ENCODE assay signal across 28 cellular contexts in the genomic region with DNA sequence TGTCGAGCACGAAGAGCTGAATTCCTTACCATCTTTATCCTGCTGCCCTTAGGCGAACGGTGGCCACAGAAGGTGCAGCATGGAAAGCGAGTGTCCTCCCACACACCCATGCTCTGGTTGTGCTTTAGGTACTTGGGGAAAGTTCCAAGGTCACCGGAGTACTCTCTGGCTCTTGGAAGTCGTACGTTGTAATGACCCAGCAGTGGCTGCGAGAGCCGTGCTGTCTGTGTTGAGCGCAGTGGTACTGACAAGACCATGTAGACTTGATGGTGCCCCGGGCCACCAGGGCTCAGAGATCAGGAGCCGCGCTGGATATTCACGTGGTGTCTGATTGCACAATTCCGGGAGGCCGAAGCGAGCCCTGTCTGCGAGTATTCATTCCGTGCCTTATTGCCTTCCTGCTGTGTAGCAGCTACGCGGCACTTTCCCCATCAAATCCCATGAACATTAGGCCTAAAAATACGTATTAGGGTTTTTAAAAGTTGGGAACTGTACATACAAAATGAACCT.
DNase-seq lines count a peak whose midpoint lies in the region; ATAC-seq, FAIRE-seq and TF ChIP-seq lines count a peak whose summit lies in the region.
"Had no signal": no experiment of that assay in that cellular context is flagged by ENCODE, and none has a peak within 500 bp of the region (broad histone marks: within the 10 kb centered on the region; RNA-seq: fewer than 3 reads in every experiment).

No MANE protein-coding gene starts in this region.

- H4K5ac ChIP-seq in H1 (ENCODE audit: insufficient read length, low read depth, low read length): no peak overlapping the region

- H3K36me3 Mint-ChIP-seq in GM23338 (ENCODE audit: low read depth): no peaks in the 10 kb centered on the region
- H3K36me3 Mint-ChIP-seq: CD14-positive monocyte; CD4-positive, alpha-beta memory T cell; CD4-positive, CD25-positive, alpha-beta regulatory T cell; CD8-positive, alpha-beta memory T cell had no signal

- H3K27me3 Mint-ChIP-seq in GM23338 (ENCODE audit: insufficient read depth, low read depth, poor library complexity): peaks cover 6% of the 10 kb centered on the region
- H3K27me3 Mint-ChIP-seq: CD4-positive, CD25-positive, alpha-beta regulatory T cell had no signal

- TF ChIP-seq EP300 in H1 (IDR thresholded peaks at IDR 0.05; ENCODE audit: borderline replicate concordance in 1 of 2, low read depth in 2 of 2, low read length in 2 of 2): no peak

- no peak overlapping the region for H3K9ac ChIP-seq in H1 (replicated peaks in 1 of 4; ENCODE audit: extremely low read depth in 1 of 4, low read depth in 3 of 4, low read length in 3 of 4)
- H3K9ac ChIP-seq: BLaER1 had no signal

- H3K4me1 ChIP-seq in GM23338 (ENCODE audit: insufficient read depth) (no peaks in the 10 kb centered on the region), H1 (replicated peaks in 1 of 4; ENCODE audit: control insufficient read depth in 3 of 4, insufficient read depth in 4 of 4, low read length in 3 of 4) (no peaks in the 10 kb centered on the region; a peak in 1 of 7 replicates), aorta (ENCODE audit: control insufficient read depth in 1 of 2, insufficient read depth in 2 of 2, low read length in 2 of 2) (no peaks in the 10 kb centered on the region), pancreas (no peaks in the 10 kb centered on the region)
- H3K4me1 ChIP-seq: BE2C had no signal

- no peak overlapping the region for H3K27ac Mint-ChIP-seq in GM23338
- H3K27ac Mint-ChIP-seq: CD14-positive monocyte; CD4-positive, alpha-beta memory T cell; CD4-positive, CD25-positive, alpha-beta regulatory T cell; CD8-positive, alpha-beta memory T cell had no signal

- ATAC-seq in GM23338 (no peak), aorta (ENCODE audit: low FRiP score) (peak; percentile 11), pancreas (no peak), HG03175 (IDR thresholded peaks at IDR 0.05; ENCODE audit: unreplicated experiment) (no peak)
- ATAC-seq: GM12878 had no signal

- WGBS in H1 (ENCODE audit: extremely low coverage in 1 of 2, insufficient coverage in 1 of 2, insufficient read length in 1 of 2, insufficient replicate concordance in 2 of 2, low coverage in 1 of 2, low lambda C conversion rate in 2 of 2, missing lambda C conversion rate in 1 of 2), 2 experiments: 93% methylated on average over 22 of the region's 23 CpGs; no CpG with 5 or more reads in 1 of the 2 experiments
- 94 to 95% methylated on average over 23 of the region's 23 CpGs for whole genome bisulfite sequencing in aorta, 2 donors
- WGBS in pancreas, 2 donors: 83 to 88% methylated on average over 23 of the region's 23 CpGs

- no peak overlapping the region for H4K91ac ChIP-seq in H1 (replicated peaks; ENCODE audit: insufficient read length, low read length)

- TF ChIP-seq CTCF in GM23338 (conservative IDR thresholded peaks at IDR 0.05; ENCODE audit: low read depth in 2 of 2): no peak
- no peak for TF ChIP-seq CTCF in H1 (IDR thresholded peaks at IDR 0.05; ENCODE audit: control extremely low read depth in 1 of 3, insufficient read depth in 1 of 3, low read depth in 1 of 3, low read length in 3 of 3)
- TF ChIP-seq CTCF in pancreas (IDR thresholded peaks at IDR 0.05): no peak

- no peak overlapping the region for H2BK5ac ChIP-seq in H1 (ENCODE audit: low read depth, low read length)

- H3K27ac ChIP-seq in GM23338 (ENCODE audit: low read depth) (no peak overlapping the region), H1 (ENCODE audit: low read depth, low read length) (no peak overlapping the region), aorta (ENCODE audit: low read depth in 1 of 2, low read length in 2 of 2) (no peak overlapping the region), pancreas (no peak overlapping the region)
- H3K27ac ChIP-seq: BLaER1 had no signal

- peaks cover 6% of the 10 kb centered on the region; the same call in 2 of the 3 replicates for H3K9me3 Mint-ChIP-seq in GM23338

- H3K56ac ChIP-seq in H1 (replicated peaks; ENCODE audit: insufficient read length, low read depth, low read length): no peak overlapping the region

- no peak overlapping the region for H2BK20ac ChIP-seq in H1 (ENCODE audit: low read length)

- TF ChIP-seq RAD21 in H1 (IDR thresholded peaks at IDR 0.05 in 1 of 2, conservative IDR thresholded peaks at IDR 0.05 in 1 of 2; ENCODE audit: low read depth in 2 of 2, low read length in 2 of 2): no peak

- H4K20me1 ChIP-seq in GM23338 (replicated peaks; ENCODE audit: insufficient read depth): no peaks in the 10 kb centered on the region
- H4K20me1 ChIP-seq in H1 (replicated peaks in 1 of 2; ENCODE audit: control insufficient read depth in 1 of 2, insufficient read depth in 2 of 2, low read length in 2 of 2): no peaks in the 10 kb centered on the region
- H4K20me1 ChIP-seq: BLaER1 had no signal

- CTCF ChIA-PET in H1 (lab: Charles Lee; ENCODE audit: partially characterized antibody): interaction anchor here (1.1 to 1.4 kb wide), 3 partner anchors 8 to 80 kb away, joined by 3 to 5 read pairs (median 3); no protein-coding TSS in a partner anchor

- DNase-seq in D341Med (ENCODE audit: low spot score) (peak; percentile 22), GM23338 (ENCODE audit: low spot score) (no peak), H1 (ENCODE audit: low read depth in 1 of 2, low spot score in 2 of 2) (no peak), aorta (no peak), GOT3 (lab: John Stamatoyannopoulos, UW) (no peak), pancreas (no peak)
- DNase-seq: 8988T; ACHN; BE2C; C1 segment of cervical spinal cord; CD4-positive, alpha-beta memory T cell; CD4-positive, CD25-positive, alpha-beta regulatory T cell; CD8-positive, alpha-beta memory T cell; COR-L47; DMS 273 treated with DMSO at 0.1 percent for 48 hours; DMS153; DMS53; DMS79; DND-41; EL; GDM1 had no signal

- no peak overlapping the region for H3K18ac ChIP-seq in H1 (ENCODE audit: extremely low read depth, low read length)

- H3K4me1 Mint-ChIP-seq in GM23338: no peaks in the 10 kb centered on the region; the same call in 2 of the 3 replicates
- H3K4me1 Mint-ChIP-seq: CD14-positive monocyte; CD4-positive, alpha-beta memory T cell; CD8-positive, alpha-beta memory T cell had no signal

- POLR2A ChIA-PET in H1 (lab: Charles Lee; ENCODE audit: partially characterized antibody): no interaction called here

- no peak for FAIRE-seq in H1 (lab: Jason Lieb, UNC)
- no peak for FAIRE-seq in pancreas (lab: Jason Lieb, UNC)
- FAIRE-seq: A204.1, GM12878, GM12892, GM18507 had no signal

- H3K9me3 ChIP-seq in H1 (ENCODE audit: insufficient read depth in 2 of 2, low read depth in 1 of 2, low read length in 1 of 2) (no peaks in the 10 kb centered on the region), aorta (ENCODE audit: control insufficient read depth, low read length) (peaks cover 1% of the 10 kb centered on the region), pancreas (no peaks in the 10 kb centered on the region)
- H3K9me3 ChIP-seq: BE2C, BLaER1 had no signal

- intact Hi-C loops in aorta (cut with DNase I): no loop called here
- intact Hi-C loops in pancreas (cut with DNase I): no loop called here

- no peak overlapping the region for H2BK15ac ChIP-seq in H1 (ENCODE audit: low read length)

- no peak overlapping the region for H3K14ac ChIP-seq in H1 (ENCODE audit: insufficient read length)

- TF ChIP-seq POLR2A in H1 (IDR thresholded peaks at IDR 0.05; ENCODE audit: control extremely low read depth in 1 of 2, low read depth in 2 of 2, low read length in 2 of 2): no peak

- no peak overlapping the region for H2BK120ac ChIP-seq in H1 (replicated peaks; ENCODE audit: low read depth, low read length)

- no peak overlapping the region for H3K4me3 ChIP-seq in GM23338
- no peak overlapping the region for H3K4me3 ChIP-seq in H1 (ENCODE audit: extremely low read depth in 1 of 4, insufficient read depth in 2 of 4, low read depth in 3 of 4, low read length in 4 of 4)
- no peak overlapping the region for H3K4me3 ChIP-seq in aorta (ENCODE audit: low read length in 2 of 2)
- H3K4me3 ChIP-seq in pancreas: no peak overlapping the region
- H3K4me3 ChIP-seq: BLaER1, GM12878 had no signal

- H3K36me3 ChIP-seq in GM23338 (ENCODE audit: insufficient read depth) (no peaks in the 10 kb centered on the region), H1 (ENCODE audit: control insufficient read depth in 2 of 4, insufficient read depth in 4 of 4, low read length in 3 of 4) (no peaks in the 10 kb centered on the region), aorta (ENCODE audit: control insufficient read depth in 1 of 2, insufficient read depth in 2 of 2, low read length in 1 of 2) (no peaks in the 10 kb centered on the region), pancreas (no peaks in the 10 kb centered on the region)
- H3K36me3 ChIP-seq: BE2C, BLaER1 had no signal

- no peak overlapping the region for H3K4me3 Mint-ChIP-seq in GM23338
- H3K4me3 Mint-ChIP-seq: CD14-positive monocyte; CD4-positive, alpha-beta memory T cell; CD4-positive, CD25-positive, alpha-beta regulatory T cell; CD8-positive, alpha-beta memory T cell had no signal

- no peak overlapping the region for H4K8ac ChIP-seq in H1 (ENCODE audit: extremely low read depth, insufficient read depth, low read length)

- H3K4me2 ChIP-seq in GM23338 (no peak overlapping the region), H1 (ENCODE audit: insufficient read depth in 1 of 2, low read depth in 2 of 2, low read length in 2 of 2) (no peak overlapping the region)
- H3K4me2 ChIP-seq: BLaER1 had no signal

- H3F3A ChIP-seq in GM23338 (replicated peaks; ENCODE audit: low read depth): no peaks in the 10 kb centered on the region

- H2BK12ac ChIP-seq in H1 (ENCODE audit: low read depth, low read length): no peak overlapping the region

- no peak overlapping the region for H3K4ac ChIP-seq in H1 (replicated peaks; ENCODE audit: insufficient read length, low read depth, low read length)

- peaks cover 4% of the 10 kb centered on the region; the same call in 1 of the 2 replicates for H3K9me2 ChIP-seq in GM23338 (ENCODE audit: insufficient read depth)

- peak overlapping the region; percentile 14; the same call in 1 of the 2 replicates for H2AFZ ChIP-seq in GM23338
- H2AFZ ChIP-seq in H1 (ENCODE audit: low read length): 0 out of 2 replicates have a peak overlapping the region, but pooled peaks have one; percentile 29

- H3K27me3 ChIP-seq in GM23338 (ENCODE audit: insufficient read depth) (no peaks in the 10 kb centered on the region), H1 (replicated peaks in 1 of 4; ENCODE audit: control insufficient read depth in 3 of 4, extremely low read depth in 1 of 4, insufficient read depth in 3 of 4, low read length in 3 of 4) (no peaks in the 10 kb centered on the region), aorta (ENCODE audit: control insufficient read depth in 1 of 2, insufficient read depth in 2 of 2, low read length in 1 of 2) (no peaks in the 10 kb centered on the region), pancreas (no peaks in the 10 kb centered on the region)
- H3K27me3 ChIP-seq: BE2C, BLaER1 had no signal

- no peak overlapping the region for H3K23ac ChIP-seq in H1 (ENCODE audit: insufficient read length)

- peaks cover 2% of the 10 kb centered on the region; the same call in 1 of the 2 replicates for H3K23me2 ChIP-seq in H1 (ENCODE audit: low read depth, low read length)

- no peak overlapping the region for H2AK5ac ChIP-seq in H1 (ENCODE audit: low read depth, low read length)

- no peaks in the 10 kb centered on the region for H3K79me2 ChIP-seq in GM23338 (replicated peaks; ENCODE audit: insufficient read depth)
- H3K79me2 ChIP-seq in H1 (ENCODE audit: control insufficient read depth in 1 of 2, insufficient read depth in 2 of 2, low read length in 2 of 2): no peaks in the 10 kb centered on the region

- H3K79me1 ChIP-seq in H1 (ENCODE audit: low read depth, low read length): no peaks in the 10 kb centered on the region
